3 cellular contexts compared by ENCODE assay signal in the genomic region with DNA sequence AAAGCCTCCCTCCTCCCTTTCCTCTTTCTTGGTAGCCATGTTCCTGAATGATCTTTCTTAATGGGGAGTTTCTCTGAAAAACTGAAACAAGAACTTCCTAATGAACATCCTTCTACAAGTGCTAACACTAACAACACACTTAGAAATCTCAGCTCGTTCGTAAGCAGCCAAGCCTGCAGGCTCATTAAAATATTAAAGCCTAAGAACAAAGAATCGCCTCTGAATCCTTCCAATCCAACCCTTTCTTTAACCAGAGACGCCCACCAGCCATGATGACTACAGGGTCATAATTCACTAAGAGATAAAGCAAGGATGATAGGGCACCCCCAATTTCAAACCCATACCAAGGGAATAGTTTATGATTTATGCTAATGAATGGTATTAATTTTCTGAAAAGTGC.
TF ChIP-seq lines count a peak whose summit lies in the region.

No MANE protein-coding gene starts in this region.

TF ChIP-seq in GM23338, 12 proteins besides CTCF, POLR2A, EP300 and RAD21 (continues in another document):
- no peak for TF ChIP-seq EZH2phosphoT487 (IDR thresholded peaks at IDR 0.05; ENCODE audit: unreplicated experiment)
- TF ChIP-seq ZNF331 (CRISPR knock-in tag; IDR thresholded peaks at IDR 0.05; ENCODE audit: low read depth): no peak
- TF ChIP-seq POLR2AphosphoS5 (IDR thresholded peaks at IDR 0.05; ENCODE audit: low read depth): no peak
- no peak for TF ChIP-seq EZH2 (IDR thresholded peaks at IDR 0.05; ENCODE audit: low read depth, unreplicated experiment)
- TF ChIP-seq STAT1 (IDR thresholded peaks at IDR 0.05; ENCODE audit: unreplicated experiment): no peak
- TF ChIP-seq, protein P1, sequence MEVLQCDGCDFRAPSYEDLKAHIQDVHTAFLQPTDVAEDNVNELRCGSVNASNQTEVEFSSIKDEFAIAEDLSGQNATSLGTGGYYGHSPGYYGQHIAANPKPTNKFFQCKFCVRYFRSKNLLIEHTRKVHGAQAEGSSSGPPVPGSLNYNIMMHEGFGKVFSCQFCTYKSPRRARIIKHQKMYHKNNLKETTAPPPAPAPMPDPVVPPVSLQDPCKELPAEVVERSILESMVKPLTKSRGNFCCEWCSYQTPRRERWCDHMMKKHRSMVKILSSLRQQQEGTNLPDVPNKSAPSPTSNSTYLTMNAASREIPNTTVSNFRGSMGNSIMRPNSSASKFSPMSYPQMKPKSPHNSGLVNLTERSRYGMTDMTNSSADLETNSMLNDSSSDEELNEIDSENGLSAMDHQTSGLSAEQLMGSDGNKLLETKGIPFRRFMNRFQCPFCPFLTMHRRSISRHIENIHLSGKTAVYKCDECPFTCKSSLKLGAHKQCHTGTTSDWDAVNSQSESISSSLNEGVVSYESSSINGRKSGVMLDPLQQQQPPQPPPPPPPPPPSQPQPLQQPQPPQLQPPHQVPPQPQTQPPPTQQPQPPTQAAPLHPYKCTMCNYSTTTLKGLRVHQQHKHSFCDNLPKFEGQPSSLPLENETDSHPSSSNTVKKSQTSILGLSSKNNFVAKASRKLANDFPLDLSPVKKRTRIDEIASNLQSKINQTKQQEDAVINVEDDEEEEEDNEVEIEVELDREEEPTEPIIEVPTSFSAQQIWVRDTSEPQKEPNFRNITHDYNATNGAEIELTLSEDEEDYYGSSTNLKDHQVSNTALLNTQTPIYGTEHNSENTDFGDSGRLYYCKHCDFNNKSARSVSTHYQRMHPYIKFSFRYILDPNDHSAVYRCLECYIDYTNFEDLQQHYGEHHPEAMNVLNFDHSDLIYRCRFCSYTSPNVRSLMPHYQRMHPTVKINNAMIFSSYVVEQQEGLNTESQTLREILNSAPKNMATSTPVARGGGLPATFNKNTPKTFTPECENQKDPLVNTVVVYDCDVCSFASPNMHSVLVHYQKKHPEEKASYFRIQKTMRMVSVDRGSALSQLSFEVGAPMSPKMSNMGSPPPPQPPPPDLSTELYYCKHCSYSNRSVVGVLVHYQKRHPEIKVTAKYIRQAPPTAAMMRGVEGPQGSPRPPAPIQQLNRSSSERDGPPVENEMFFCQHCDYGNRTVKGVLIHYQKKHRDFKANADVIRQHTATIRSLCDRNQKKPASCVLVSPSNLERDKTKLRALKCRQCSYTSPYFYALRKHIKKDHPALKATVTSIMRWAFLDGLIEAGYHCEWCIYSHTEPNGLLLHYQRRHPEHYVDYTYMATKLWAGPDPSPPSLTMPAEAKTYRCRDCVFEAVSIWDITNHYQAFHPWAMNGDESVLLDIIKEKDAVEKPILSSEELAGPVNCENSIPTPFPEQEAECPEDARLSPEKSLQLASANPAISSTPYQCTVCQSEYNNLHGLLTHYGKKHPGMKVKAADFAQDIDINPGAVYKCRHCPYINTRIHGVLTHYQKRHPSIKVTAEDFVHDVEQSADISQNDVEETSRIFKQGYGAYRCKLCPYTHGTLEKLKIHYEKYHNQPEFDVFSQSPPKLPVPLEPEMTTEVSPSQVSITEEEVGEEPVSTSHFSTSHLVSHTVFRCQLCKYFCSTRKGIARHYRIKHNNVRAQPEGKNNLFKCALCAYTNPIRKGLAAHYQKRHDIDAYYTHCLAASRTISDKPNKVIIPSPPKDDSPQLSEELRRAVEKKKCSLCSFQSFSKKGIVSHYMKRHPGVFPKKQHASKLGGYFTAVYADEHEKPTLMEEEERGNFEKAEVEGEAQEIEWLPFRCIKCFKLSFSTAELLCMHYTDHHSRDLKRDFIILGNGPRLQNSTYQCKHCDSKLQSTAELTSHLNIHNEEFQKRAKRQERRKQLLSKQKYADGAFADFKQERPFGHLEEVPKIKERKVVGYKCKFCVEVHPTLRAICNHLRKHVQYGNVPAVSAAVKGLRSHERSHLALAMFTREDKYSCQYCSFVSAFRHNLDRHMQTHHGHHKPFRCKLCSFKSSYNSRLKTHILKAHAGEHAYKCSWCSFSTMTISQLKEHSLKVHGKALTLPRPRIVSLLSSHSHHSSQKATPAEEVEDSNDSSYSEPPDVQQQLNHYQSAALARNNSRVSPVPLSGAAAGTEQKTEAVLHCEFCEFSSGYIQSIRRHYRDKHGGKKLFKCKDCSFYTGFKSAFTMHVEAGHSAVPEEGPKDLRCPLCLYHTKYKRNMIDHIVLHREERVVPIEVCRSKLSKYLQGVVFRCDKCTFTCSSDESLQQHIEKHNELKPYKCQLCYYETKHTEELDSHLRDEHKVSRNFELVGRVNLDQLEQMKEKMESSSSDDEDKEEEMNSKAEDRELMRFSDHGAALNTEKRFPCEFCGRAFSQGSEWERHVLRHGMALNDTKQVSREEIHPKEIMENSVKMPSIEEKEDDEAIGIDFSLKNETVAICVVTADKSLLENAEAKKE (CRISPR knock-in tag; IDR thresholded peaks at IDR 0.05): no peak
- no peak for TF ChIP-seq JUNB (IDR thresholded peaks at IDR 0.05; ENCODE audit: unreplicated experiment)

TF ChIP-seq in WTC11, 78 proteins besides CTCF, POLR2A, EP300 and RAD21 (continues in another document):
- TF ChIP-seq, protein P2, sequence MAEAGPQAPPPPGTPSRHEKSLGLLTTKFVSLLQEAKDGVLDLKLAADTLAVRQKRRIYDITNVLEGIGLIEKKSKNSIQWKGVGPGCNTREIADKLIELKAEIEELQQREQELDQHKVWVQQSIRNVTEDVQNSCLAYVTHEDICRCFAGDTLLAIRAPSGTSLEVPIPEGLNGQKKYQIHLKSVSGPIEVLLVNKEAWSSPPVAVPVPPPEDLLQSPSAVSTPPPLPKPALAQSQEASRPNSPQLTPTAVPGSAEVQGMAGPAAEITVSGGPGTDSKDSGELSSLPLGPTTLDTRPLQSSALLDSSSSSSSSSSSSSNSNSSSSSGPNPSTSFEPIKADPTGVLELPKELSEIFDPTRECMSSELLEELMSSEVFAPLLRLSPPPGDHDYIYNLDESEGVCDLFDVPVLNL (CRISPR knock-in tag; IDR thresholded peaks at IDR 0.05; ENCODE audit: borderline replicate concordance, low read depth): no peak
- no peak for TF ChIP-seq NR2C2 (CRISPR knock-in tag; IDR thresholded peaks at IDR 0.05)
- TF ChIP-seq CREB1 (CRISPR knock-in tag; IDR thresholded peaks at IDR 0.05): no peak
- TF ChIP-seq RELA (CRISPR knock-in tag; IDR thresholded peaks at IDR 0.05; ENCODE audit: borderline replicate concordance): no peak
- TF ChIP-seq, protein P3, sequence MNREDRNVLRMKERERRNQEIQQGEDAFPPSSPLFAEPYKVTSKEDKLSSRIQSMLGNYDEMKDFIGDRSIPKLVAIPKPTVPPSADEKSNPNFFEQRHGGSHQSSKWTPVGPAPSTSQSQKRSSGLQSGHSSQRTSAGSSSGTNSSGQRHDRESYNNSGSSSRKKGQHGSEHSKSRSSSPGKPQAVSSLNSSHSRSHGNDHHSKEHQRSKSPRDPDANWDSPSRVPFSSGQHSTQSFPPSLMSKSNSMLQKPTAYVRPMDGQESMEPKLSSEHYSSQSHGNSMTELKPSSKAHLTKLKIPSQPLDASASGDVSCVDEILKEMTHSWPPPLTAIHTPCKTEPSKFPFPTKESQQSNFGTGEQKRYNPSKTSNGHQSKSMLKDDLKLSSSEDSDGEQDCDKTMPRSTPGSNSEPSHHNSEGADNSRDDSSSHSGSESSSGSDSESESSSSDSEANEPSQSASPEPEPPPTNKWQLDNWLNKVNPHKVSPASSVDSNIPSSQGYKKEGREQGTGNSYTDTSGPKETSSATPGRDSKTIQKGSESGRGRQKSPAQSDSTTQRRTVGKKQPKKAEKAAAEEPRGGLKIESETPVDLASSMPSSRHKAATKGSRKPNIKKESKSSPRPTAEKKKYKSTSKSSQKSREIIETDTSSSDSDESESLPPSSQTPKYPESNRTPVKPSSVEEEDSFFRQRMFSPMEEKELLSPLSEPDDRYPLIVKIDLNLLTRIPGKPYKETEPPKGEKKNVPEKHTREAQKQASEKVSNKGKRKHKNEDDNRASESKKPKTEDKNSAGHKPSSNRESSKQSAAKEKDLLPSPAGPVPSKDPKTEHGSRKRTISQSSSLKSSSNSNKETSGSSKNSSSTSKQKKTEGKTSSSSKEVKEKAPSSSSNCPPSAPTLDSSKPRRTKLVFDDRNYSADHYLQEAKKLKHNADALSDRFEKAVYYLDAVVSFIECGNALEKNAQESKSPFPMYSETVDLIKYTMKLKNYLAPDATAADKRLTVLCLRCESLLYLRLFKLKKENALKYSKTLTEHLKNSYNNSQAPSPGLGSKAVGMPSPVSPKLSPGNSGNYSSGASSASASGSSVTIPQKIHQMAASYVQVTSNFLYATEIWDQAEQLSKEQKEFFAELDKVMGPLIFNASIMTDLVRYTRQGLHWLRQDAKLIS (CRISPR knock-in tag; IDR thresholded peaks at IDR 0.05; ENCODE audit: borderline replicate concordance): no peak
- TF ChIP-seq, protein P4, sequence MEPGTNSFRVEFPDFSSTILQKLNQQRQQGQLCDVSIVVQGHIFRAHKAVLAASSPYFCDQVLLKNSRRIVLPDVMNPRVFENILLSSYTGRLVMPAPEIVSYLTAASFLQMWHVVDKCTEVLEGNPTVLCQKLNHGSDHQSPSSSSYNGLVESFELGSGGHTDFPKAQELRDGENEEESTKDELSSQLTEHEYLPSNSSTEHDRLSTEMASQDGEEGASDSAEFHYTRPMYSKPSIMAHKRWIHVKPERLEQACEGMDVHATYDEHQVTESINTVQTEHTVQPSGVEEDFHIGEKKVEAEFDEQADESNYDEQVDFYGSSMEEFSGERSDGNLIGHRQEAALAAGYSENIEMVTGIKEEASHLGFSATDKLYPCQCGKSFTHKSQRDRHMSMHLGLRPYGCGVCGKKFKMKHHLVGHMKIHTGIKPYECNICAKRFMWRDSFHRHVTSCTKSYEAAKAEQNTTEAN (CRISPR knock-in tag; IDR thresholded peaks at IDR 0.05): no peak

TF ChIP-seq in endothelial cell of umbilical vein, 7 proteins besides CTCF, POLR2A, EP300 and RAD21:
- no peak for TF ChIP-seq GATA2 (IDR thresholded peaks at IDR 0.05; ENCODE audit: insufficient read depth, insufficient read length, low read depth, low read length)
- TF ChIP-seq EZH2 (IDR thresholded peaks at IDR 0.05; ENCODE audit: borderline replicate concordance, low read depth, low read length, severe bottlenecking): no peak
- TF ChIP-seq MAX (IDR thresholded peaks at IDR 0.05; ENCODE audit: insufficient read depth, insufficient read length): no peak
- TF ChIP-seq MYC (IDR thresholded peaks at IDR 0.05; ENCODE audit: low read depth, low read length): no peak
- no peak for TF ChIP-seq FOS (IDR thresholded peaks at IDR 0.05; ENCODE audit: borderline replicate concordance, insufficient read depth, low read length)
- no peak for TF ChIP-seq POLR2AphosphoS5 (IDR thresholded peaks at IDR 0.05; ENCODE audit: insufficient read depth, low read depth, low read length)
- no peak for TF ChIP-seq JUN (IDR thresholded peaks at IDR 0.05; ENCODE audit: borderline replicate concordance, insufficient read depth, insufficient read length, low read depth)
